In the genomic region with DNA sequence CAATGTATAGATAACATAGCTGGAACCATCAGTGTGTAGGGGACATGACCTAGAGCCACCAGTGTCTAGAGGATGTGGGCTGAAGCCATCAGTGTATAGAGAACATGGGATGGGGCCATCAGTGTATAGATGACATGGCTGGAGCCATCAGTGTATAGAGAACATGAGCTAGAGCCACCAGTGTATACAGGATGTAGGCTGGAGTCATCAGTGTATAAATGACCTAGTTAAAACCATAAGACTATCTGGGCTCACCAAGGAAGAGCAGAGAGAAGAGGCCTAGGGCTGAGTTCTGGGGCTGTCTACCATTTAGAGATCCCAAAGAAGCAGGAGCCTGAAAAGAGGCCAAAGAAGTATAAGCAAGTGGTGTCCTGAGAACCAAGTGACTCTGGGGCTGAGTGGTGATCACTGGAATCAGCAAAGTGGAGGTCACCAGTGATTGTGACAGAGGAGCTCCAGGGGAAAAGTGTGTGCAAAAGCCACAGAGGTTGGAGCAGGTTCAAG, we compare ENCODE assay signal across 14 cellular contexts. TPM values are rescaled to one million over a fixed set of nuclear protein-coding genes. Genes with fewer than 3 reads are reported as not detected.
DNase-seq lines count a peak whose midpoint lies in the region; ATAC-seq and TF ChIP-seq lines count a peak whose summit lies in the region.
"Had no signal": no experiment of that assay in that cellular context is flagged by ENCODE, and none has a peak within 500 bp of the region (broad histone marks: within the 10 kb centered on the region; RNA-seq: fewer than 3 reads in every experiment).

No MANE protein-coding gene starts in this region.

- POLR2A ChIA-PET in RWPE1 (lab: Yijun Ruan, JAX; ENCODE audit: low non-redundant PET), result no interaction called here

- intact Hi-C loops in right cardiac atrium (cut with DNase I), result loop anchor here in 1 of 4 donors (5.0 kb wide), 1 partner anchor 38 kb away; no protein-coding TSS in a partner anchor
- intact Hi-C loops in left ventricle myocardium inferior (cut with micrococcal nuclease), result loop anchor here (5.0 kb wide), 1 partner anchor 38 kb away; no protein-coding TSS in a partner anchor

- H3K9me3 ChIP-seq in right cardiac atrium (ENCODE audit: control insufficient read depth, low read length) (no peaks in the 10 kb centered on the region), left ventricle myocardium inferior (replicated peaks) (no peaks in the 10 kb centered on the region), muscle layer of duodenum (ENCODE audit: control insufficient read depth in 1 of 2, low read length in 2 of 2) (no peaks in the 10 kb centered on the region), osteoblast (ENCODE audit: low read depth, low read length) (no peaks in the 10 kb centered on the region)
- H3K9me3 ChIP-seq: adrenal gland had no signal

- H2AFZ ChIP-seq in osteoblast (ENCODE audit: low read length), result no peak overlapping the region

- peak overlapping the region; percentile 77 for H3K27ac Mint-ChIP-seq in activated T-helper 17 cell treated with anti-CD3 and anti-CD28 coated beads, Interleukin-2, amount 50 U/mL, for 72 hours

- H3K4me1 Mint-ChIP-seq in activated T-helper 17 cell treated with anti-CD3 and anti-CD28 coated beads, Interleukin-2, amount 50 U/mL, for 72 hours, result peaks cover 34% of the 10 kb centered on the region

- H3K27me3 ChIP-seq in right cardiac atrium (ENCODE audit: control insufficient read depth, insufficient read depth) (no peaks in the 10 kb centered on the region), left ventricle myocardium inferior (ENCODE audit: low read depth) (no peaks in the 10 kb centered on the region), muscle layer of duodenum (ENCODE audit: low read depth, low read length) (no peaks in the 10 kb centered on the region), osteoblast (ENCODE audit: insufficient read depth, low read length) (no peaks in the 10 kb centered on the region)
- H3K27me3 ChIP-seq: adrenal gland had no signal

- H3K4me1 ChIP-seq in right cardiac atrium (ENCODE audit: control insufficient read depth, insufficient read depth, low read length) (peaks cover 22% of the 10 kb centered on the region), left ventricle myocardium inferior (peaks cover 47% of the 10 kb centered on the region), muscle layer of duodenum (ENCODE audit: control insufficient read depth in 1 of 2, insufficient read depth in 2 of 2, low read length in 2 of 2) (peaks cover 17 to 44% of the 10 kb centered on the region in 2 donors), osteoblast (ENCODE audit: insufficient read depth, low read length) (peaks cover 41% of the 10 kb centered on the region)

- no peaks in the 10 kb centered on the region for H3K27me3 Mint-ChIP-seq in activated T-helper 17 cell treated with anti-CD3 and anti-CD28 coated beads, Interleukin-2, amount 50 U/mL, for 72 hours

- H3K4me3 ChIP-seq in right cardiac atrium (ENCODE audit: low read length) (no peak overlapping the region), left ventricle myocardium inferior (no peak overlapping the region), muscle layer of duodenum (ENCODE audit: low read depth in 1 of 2, low read length in 2 of 2) (no peak overlapping the region), osteoblast (ENCODE audit: insufficient read depth, low read length) (no peak overlapping the region)
- H3K4me3 ChIP-seq: adrenal gland had no signal

- H3K4me3 Mint-ChIP-seq in activated T-helper 17 cell treated with anti-CD3 and anti-CD28 coated beads, Interleukin-2, amount 50 U/mL, for 72 hours, result peak overlapping the region; percentile 10

- no peak for DNase-seq in right cardiac atrium
- DNase-seq in left ventricle myocardium inferior, result no peak
- no peak for DNase-seq in SK-N-DZ (ENCODE audit: low spot score)
- DNase-seq in RWPE1 (ENCODE audit: low spot score), result no peak
- DNase-seq in osteoblast (ENCODE audit: insufficient read length, low spot score, missing footprints), result no peak
- no peak for DNase-seq in medulla oblongata (ENCODE audit: extremely low spot score)
- DNase-seq: effector memory CD4-positive, alpha-beta T cell; GF-D8; NCI-H1105; NCI-H69; SIG-M5 had no signal

- no peaks in the 10 kb centered on the region for H3K79me2 ChIP-seq in osteoblast (ENCODE audit: insufficient read depth, low read length)

- TF ChIP-seq CTCF in left ventricle myocardium inferior (IDR thresholded peaks at IDR 0.05; ENCODE audit: borderline replicate concordance) (no peak), RWPE1 (conservative IDR thresholded peaks at IDR 0.05; ENCODE audit: low read depth) (no peak), osteoblast (IDR thresholded peaks at IDR 0.05; ENCODE audit: extremely low read depth, low read depth, low read length) (no peak)

- CTCF ChIA-PET in RWPE1 (lab: Yijun Ruan, JAX), result interaction anchor here (0.6 kb wide), 1 partner anchor 11 kb away, joined by 9 read pairs; no protein-coding TSS in a partner anchor

- peaks cover 6% of the 10 kb centered on the region for H3K36me3 Mint-ChIP-seq in activated T-helper 17 cell treated with anti-CD3 and anti-CD28 coated beads, Interleukin-2, amount 50 U/mL, for 72 hours (ENCODE audit: low read depth)

- H3K4me2 ChIP-seq in osteoblast (ENCODE audit: insufficient read depth, low read length), result no peak overlapping the region

- H4K20me1 ChIP-seq in osteoblast (ENCODE audit: insufficient read depth, low read length), result no peaks in the 10 kb centered on the region

- peak overlapping the region; percentile 36 for H3K27ac ChIP-seq in right cardiac atrium (ENCODE audit: low read length)
- no peak overlapping the region for H3K27ac ChIP-seq in left ventricle myocardium inferior (replicated peaks)
- peak overlapping the region; percentile 93 for H3K27ac ChIP-seq in muscle layer of duodenum (ENCODE audit: low read length)
- H3K27ac ChIP-seq in RWPE1, result no peak overlapping the region
- H3K27ac ChIP-seq in osteoblast (ENCODE audit: low read depth, low read length), result no peak overlapping the region
- H3K27ac ChIP-seq: adrenal gland had no signal

- no peaks in the 10 kb centered on the region for H3K36me3 ChIP-seq in left ventricle myocardium inferior
- no peaks in the 10 kb centered on the region for H3K36me3 ChIP-seq in muscle layer of duodenum (ENCODE audit: control insufficient read depth in 1 of 2, insufficient read depth in 2 of 2, low read length in 2 of 2)
- H3K36me3 ChIP-seq in osteoblast (ENCODE audit: insufficient read depth, low read length), result no peaks in the 10 kb centered on the region
- H3K36me3 ChIP-seq: adrenal gland had no signal

- H3K9me3 Mint-ChIP-seq in activated T-helper 17 cell treated with anti-CD3 and anti-CD28 coated beads, Interleukin-2, amount 50 U/mL, for 72 hours, result peaks cover 5% of the 10 kb centered on the region

- no peak for ATAC-seq in right cardiac atrium
- peak; percentile 71 for ATAC-seq in activated T-helper 17 cell treated with anti-CD3 and anti-CD28 coated beads, Interleukin-2, amount 50 U/mL, for 72 hours (replicated peaks)

RNA-seq across cellular contexts. Expression of gene RFX2, which starts 41.0 kb away (rescaled TPM):
- total RNA-seq in right cardiac atrium (10 to 100 TPM in 2 of 4 donors, 1 to 10 TPM in 2; 5.1 to 15.9 (median 9.6) TPM), left ventricle myocardium inferior (6.1 TPM), osteoblast (3.8 and 6.2 TPM in 2 replicates)
- polyA plus RNA-seq in right cardiac atrium, result 8.2 TPM
- total RNA-seq in activated T-helper 17 cell treated with anti-CD3 and anti-CD28 coated beads, Interleukin-2, amount 50 U/mL, for 72 hours, result 10 to 100 TPM in 1 of 2 donors, 1 to 10 TPM in 1; 9.7 to 20.7 TPM
- 9.5 and 10.0 TPM in 2 replicates for polyA plus RNA-seq in SK-N-DZ (2014; cell fraction: cytosol; rRNA removed)
- 5.5 and 8.8 TPM in 2 replicates for polyA plus RNA-seq in SK-N-DZ (2014; cell fraction: nucleus; rRNA removed)

Comparison
In these comparisons a context has a peak if more than half of its experiments do, and no peak if none do; other contexts are left out.
1. H3K27ac ChIP-seq: peak in right cardiac atrium (single experiment) and muscle layer of duodenum (single experiment); none in left ventricle myocardium inferior (single experiment), RWPE1 (single experiment) and osteoblast (single experiment).